Comparison of ENCODE assay signal across 1 cellular context in the genomic region with DNA sequence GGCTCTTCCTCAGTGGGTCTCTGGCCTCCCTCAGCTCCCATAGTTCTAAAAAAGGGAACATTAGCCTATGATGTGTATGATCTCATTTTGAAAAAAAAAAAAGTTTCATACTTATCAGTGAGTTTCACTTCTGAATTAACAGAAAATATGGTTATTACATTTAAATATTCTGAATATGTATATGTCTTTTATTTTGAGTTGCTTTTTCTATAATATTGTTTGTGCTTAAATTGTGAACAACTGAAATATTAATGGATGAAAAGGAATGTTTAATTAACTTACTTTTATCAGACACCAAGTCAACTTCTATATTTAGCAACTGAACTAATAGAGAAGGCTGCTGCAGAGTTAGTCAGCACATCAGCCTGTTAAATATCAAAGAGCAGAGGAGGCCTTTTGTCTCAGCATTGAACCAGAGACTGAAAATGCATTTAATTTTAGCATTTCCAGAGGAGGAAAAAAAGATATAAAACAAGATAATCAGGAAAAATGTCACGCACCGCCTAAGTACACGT.
TF ChIP-seq lines count a peak whose summit lies in the region.

No MANE protein-coding gene starts in this region.

TF ChIP-seq in K562, 482 proteins besides CTCF, POLR2A, EP300 and RAD21:
- TF ChIP-seq, protein P1, sequence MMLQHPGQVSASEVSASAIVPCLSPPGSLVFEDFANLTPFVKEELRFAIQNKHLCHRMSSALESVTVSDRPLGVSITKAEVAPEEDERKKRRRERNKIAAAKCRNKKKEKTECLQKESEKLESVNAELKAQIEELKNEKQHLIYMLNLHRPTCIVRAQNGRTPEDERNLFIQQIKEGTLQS (IDR thresholded peaks at IDR 0.05) = peak; percentile 48; the same call in 1 of the 2 replicates
- TF ChIP-seq, protein P1 (CRISPR knock-in tag; conservative IDR thresholded peaks at IDR 0.05) = no peak
- TF ChIP-seq TRIM28 (IDR thresholded peaks at IDR 0.05) = no peak
TF ChIP-seq in K562: peak in this region for 1.
